21 cellular contexts compared by ENCODE assay signal in genomic region chr10:102283890-102284289, GRCh38. TPM values are rescaled to one million over a fixed set of nuclear protein-coding genes. Genes with fewer than 3 reads are reported as not detected.
DNase-seq lines count a peak whose midpoint lies in the region; ATAC-seq, FAIRE-seq and TF ChIP-seq lines count a peak whose summit lies in the region.
"Had no signal": no experiment of that assay in that cellular context is flagged by ENCODE, and none has a peak within 500 bp of the region (broad histone marks: within the 10 kb centered on the region; RNA-seq: fewer than 3 reads in every experiment).

No MANE protein-coding gene starts in this region.

- TF ChIP-seq CTCF in GM12865 (IDR thresholded peaks at IDR 0.05; ENCODE audit: insufficient read depth, low read depth, low read length, missing control alignments) (no peak), osteocyte (IDR thresholded peaks at IDR 0.05) (no peak)

- peak overlapping the region; percentile 35 to 62 for H3K4me3 Mint-ChIP-seq in activated T-cell treated with anti-CD3 and anti-CD28 coated beads, Interleukin-2, amount 50 U/mL, for 72 hours
- peak overlapping the region; percentile 46 for H3K4me3 Mint-ChIP-seq in activated naive CD8-positive, alpha-beta T cell
- H3K4me3 Mint-ChIP-seq in osteocyte (ENCODE audit: unreplicated experiment) = no peak overlapping the region

- no peak for ATAC-seq in activated T-cell treated with anti-CD3 and anti-CD28 coated beads, Interleukin-2, amount 50 U/mL, for 72 hours (replicated peaks in 1 of 2)
- ATAC-seq in sciatic nerve (no peak), GM21825 (IDR thresholded peaks at IDR 0.05; ENCODE audit: unreplicated experiment) (no peak)
- ATAC-seq: mucosa of descending colon had no signal

- H3K4me1 Mint-ChIP-seq in activated T-cell treated with anti-CD3 and anti-CD28 coated beads, Interleukin-2, amount 50 U/mL, for 72 hours (ENCODE audit: low read depth) = peaks cover 82% of the 10 kb centered on the region
- peaks cover 74% of the 10 kb centered on the region for H3K4me1 Mint-ChIP-seq in activated naive CD8-positive, alpha-beta T cell (ENCODE audit: low read depth)
- peaks cover 35% of the 10 kb centered on the region for H3K4me1 Mint-ChIP-seq in osteocyte (ENCODE audit: unreplicated experiment)

- FAIRE-seq in GM19239 (lab: Jason Lieb, UNC) = no peak
- FAIRE-seq: astrocyte had no signal

- peak overlapping the region; percentile 28 for H3K4me3 ChIP-seq in GM12865 (ENCODE audit: low read depth, low read length)
- H3K4me3 ChIP-seq: mucosa of descending colon had no signal

- no peaks in the 10 kb centered on the region for H3K27me3 Mint-ChIP-seq in activated T-cell treated with anti-CD3 and anti-CD28 coated beads, Interleukin-2, amount 50 U/mL, for 72 hours (ENCODE audit: low read depth)
- no peaks in the 10 kb centered on the region for H3K27me3 Mint-ChIP-seq in activated naive CD8-positive, alpha-beta T cell
- no peaks in the 10 kb centered on the region for H3K27me3 Mint-ChIP-seq in osteocyte (ENCODE audit: unreplicated experiment)

- DNase-seq in activated T-cell treated with anti-CD3 and anti-CD28 coated beads, Interleukin-2, amount 50 U/mL, for 72 hours = no peak
- DNase-seq in activated T-cell treated with anti-CD3 and anti-CD28 coated beads, Interleukin-2, amount 50 U/mL, for 48 hours = no peak
- DNase-seq in GM12865 (ENCODE audit: low read depth) = no peak
- DNase-seq in osteocyte (ENCODE audit: extremely low spot score, unreplicated experiment) = peak; percentile 2
- no peak for DNase-seq in sciatic nerve (ENCODE audit: low spot score)
- no peak for DNase-seq in GM19239 (ENCODE audit: insufficient read length, low spot score)
- DNase-seq: ACHN; activated CD4-positive, alpha-beta T cell treated with anti-CD3 and anti-CD28 coated beads for 1 hour; DMS53; foreskin fibroblast; Karpas-422; mucosa of descending colon; NCI-H1105 treated with DMSO at 0.1 percent for 48 hours; NCI-H748 treated with DMSO at 0.1 percent for 48 hours; SIG-M5 had no signal

- H3K27ac Mint-ChIP-seq in activated T-cell treated with anti-CD3 and anti-CD28 coated beads, Interleukin-2, amount 50 U/mL, for 72 hours = peak overlapping the region; percentile 78
- H3K27ac Mint-ChIP-seq in activated naive CD8-positive, alpha-beta T cell = peak overlapping the region; percentile 55
- H3K27ac Mint-ChIP-seq in osteocyte (ENCODE audit: unreplicated experiment) = no peak overlapping the region

- intact Hi-C loops in sciatic nerve (cut with DNase I) = no loop called here

- H3K9me3 Mint-ChIP-seq in activated T-cell treated with anti-CD3 and anti-CD28 coated beads, Interleukin-2, amount 50 U/mL, for 72 hours = no peaks in the 10 kb centered on the region
- H3K9me3 Mint-ChIP-seq in activated naive CD8-positive, alpha-beta T cell (ENCODE audit: low read depth) = no peaks in the 10 kb centered on the region
- no peaks in the 10 kb centered on the region for H3K9me3 Mint-ChIP-seq in osteocyte (ENCODE audit: unreplicated experiment)

- peaks cover 0 to 5% of the 10 kb centered on the region in 2 donors for H3K36me3 Mint-ChIP-seq in activated T-cell treated with anti-CD3 and anti-CD28 coated beads, Interleukin-2, amount 50 U/mL, for 72 hours (ENCODE audit: insufficient read depth in 2 of 2)
- H3K36me3 Mint-ChIP-seq in activated naive CD8-positive, alpha-beta T cell = peaks cover 2% of the 10 kb centered on the region
- H3K36me3 Mint-ChIP-seq in osteocyte (ENCODE audit: unreplicated experiment) = peaks cover 7% of the 10 kb centered on the region

RNA-seq across cellular contexts. Expression of gene GBF1, which starts 38.6 kb away (rescaled TPM):
- 10 to 100 TPM; 44.2 to 47.6 TPM for total RNA-seq in activated T-cell treated with anti-CD3 and anti-CD28 coated beads, Interleukin-2, amount 50 U/mL, for 72 hours
- total RNA-seq in osteocyte (58.7 and 59.9 TPM in 2 replicates), sciatic nerve (39.5 TPM)

RNA-seq across cellular contexts. Expression of gene PITX3, which starts 42.6 kb away (rescaled TPM):
- under 1 TPM; 0.24 to 0.28 TPM for total RNA-seq in activated T-cell treated with anti-CD3 and anti-CD28 coated beads, Interleukin-2, amount 50 U/mL, for 72 hours
- total RNA-seq in osteocyte (0.31 TPM in 1 of 2 replicates, not detected in the other), sciatic nerve (not detected)
- total RNA-seq: HT1080, mucosa of descending colon, OCI-LY7, ureter had no signal

RNA-seq across cellular contexts. Expression of gene ELOVL3, which starts 57.8 kb away (rescaled TPM):
- total RNA-seq in activated T-cell treated with anti-CD3 and anti-CD28 coated beads, Interleukin-2, amount 50 U/mL, for 72 hours = under 1 TPM in 1 of 2 donors, not detected in 1; 0.24 TPM
- total RNA-seq in osteocyte (not detected in 2 replicates), sciatic nerve (not detected)
- total RNA-seq: HT1080 had no signal
